ENCODE assay signal across 23 cellular contexts in genomic region chr22:44219101-44219870, GRCh38. TPM values are rescaled to one million over a fixed set of nuclear protein-coding genes. Genes with fewer than 3 reads are reported as not detected.
"Had no signal": no experiment of that assay in that cellular context is flagged by ENCODE, and none has a peak within 500 bp of the region (broad histone marks: within the 10 kb centered on the region; RNA-seq: fewer than 3 reads in every experiment).

No MANE protein-coding gene starts in this region.

- H3K4me1 ChIP-seq: Peyer's patch had no signal

- DNase-seq: activated CD4-positive, alpha-beta T cell treated with anti-CD3 and anti-CD28 coated beads, Interleukin-2, amount 10 ng/mL, durations not matched to agents 24 days and 14 days; activated CD4-positive, alpha-beta T cell treated with anti-CD3 and anti-CD28 coated beads, Interleukin-2, amount 50 U/mL, for 48 hours; activated CD4-positive, CD25-positive, alpha-beta regulatory T cell treated with anti-CD3 and anti-CD28 coated beads, Interleukin-2, amount 50 U/mL, for 72 hours; activated gamma-delta T cell; activated naive CD4-positive, alpha-beta T cell treated with anti-CD3 and anti-CD28 coated beads for 36 hours; activated T-cell treated with anti-CD3 and anti-CD28 coated beads for 4 hours; activated T-cell treated with anti-CD3 and anti-CD28 coated beads, Interleukin-2, amount 50 U/mL, for 48 hours; amygdala; KG1; NCI-H1048; NCI-H146; NCI-H187 treated with DMSO at 0.1 percent for 48 hours; NCI-H2081 treated with DMSO at 0.1 percent for 48 hours; NCI-H446; NCI-H524; NK-92 treated with Interleukin-12 subunit alpha and Interleukin-12 subunit beta, amount 100 ng/mL, for 24 hours; Peyer's patch; SHP77 treated with DMSO at 0.1 percent for 48 hours had no signal

- H3K4me3 ChIP-seq: Peyer's patch had no signal

- H3K27me3 ChIP-seq: Peyer's patch had no signal

- ATAC-seq: activated T-helper 17 cell treated with anti-CD3 and anti-CD28 coated beads, Interleukin-2, amount 50 U/mL, for 72 hours; WTC11 had no signal

- H3K36me3 ChIP-seq: Peyer's patch had no signal

- H3K9me3 ChIP-seq: Peyer's patch had no signal

- H3K27ac ChIP-seq: Peyer's patch had no signal

RNA-seq across cellular contexts. Expression of gene PARVG, which starts 38.6 kb away (rescaled TPM):
- total RNA-seq: LHCN-M2, M059J, SK-MEL-5 had no signal
